In genomic region chr18:70069965-70070364, GRCh38 we compare ENCODE assay signal across 34 cellular contexts.
DNase-seq lines count a peak whose midpoint lies in the region; ATAC-seq and TF ChIP-seq lines count a peak whose summit lies in the region.
"Had no signal": no experiment of that assay in that cellular context is flagged by ENCODE, and none has a peak within 500 bp of the region (broad histone marks: within the 10 kb centered on the region; RNA-seq: fewer than 3 reads in every experiment).

No MANE protein-coding gene starts in this region.

- no peaks in the 10 kb centered on the region for H3K9me3 Mint-ChIP-seq in natural killer cell treated with Interleukin-12 subunit alpha and Interleukin-12 subunit beta and Interleukin-15 and Interleukin-18, amount 100 ng/mL, for 72 hours
- H3K9me3 Mint-ChIP-seq in stimulated activated effector memory CD8-positive, alpha-beta T cell treated with anti-CD3 and anti-CD28 coated beads, Interleukin-12 subunit alpha, Interleukin-12 subunit beta, amount 100 ng/mL, for 72 hours: no peaks in the 10 kb centered on the region
- H3K9me3 Mint-ChIP-seq: CD14-positive monocyte; CD4-positive, alpha-beta memory T cell; CD4-positive, alpha-beta T cell; CD4-positive, CD25-positive, alpha-beta regulatory T cell; CD8-positive, alpha-beta memory T cell; CD8-positive, alpha-beta T cell had no signal

- no peaks in the 10 kb centered on the region for H3K79me2 ChIP-seq in smooth muscle cell (ENCODE audit: low read depth)

- H3F3A ChIP-seq in smooth muscle cell (ENCODE audit: low read depth): no peaks in the 10 kb centered on the region

- ATAC-seq in natural killer cell treated with Interleukin-12 subunit alpha and Interleukin-12 subunit beta and Interleukin-15 and Interleukin-18, amount 100 ng/mL, for 72 hours: peak in 1 of 2 donors; percentile 59
- ATAC-seq in stimulated activated effector memory CD8-positive, alpha-beta T cell treated with anti-CD3 and anti-CD28 coated beads, Interleukin-12 subunit alpha, Interleukin-12 subunit beta, amount 100 ng/mL, for 72 hours: peak; percentile 61
- ATAC-seq in esophagus mucosa: no peak
- ATAC-seq: A549; CD8-positive, alpha-beta T cell had no signal

- no peaks in the 10 kb centered on the region for H4K20me1 ChIP-seq in smooth muscle cell (ENCODE audit: low read depth)
- H4K20me1 ChIP-seq: BLaER1; BLaER1 treated with 17β-estradiol and CSF1 and Interleukin-3, amounts not matched to agents 10 nM and 100 nM had no signal

- DNase-seq in Jurkat, Clone E6-1 (ENCODE audit: low read depth, low spot score): peak; percentile 20
- no peak for DNase-seq in natural killer cell treated with Interleukin-12 subunit alpha and Interleukin-12 subunit beta and Interleukin-15 and Interleukin-18, amount 100 ng/mL, for 72 hours (ENCODE audit: low spot score)
- DNase-seq in smooth muscle cell (lab: John Stamatoyannopoulos, UW; ENCODE audit: unreplicated experiment) (no peak), DMS53 (lab: John Stamatoyannopoulos, UW) (no peak), glomerular visceral epithelial cell (ENCODE audit: extremely low spot score) (no peak)
- DNase-seq in stimulated activated effector memory CD8-positive, alpha-beta T cell treated with anti-CD3 and anti-CD28 coated beads, Interleukin-12 subunit alpha, Interleukin-12 subunit beta, amount 100 ng/mL, for 72 hours (ENCODE audit: low spot score in 2 of 2): no peak
- no peak for DNase-seq in stimulated activated CD4-positive, alpha-beta T cell treated with anti-CD3 and anti-CD28 coated beads, Interleukin-15, amount 100 ng/mL, for 24 hours
- DNase-seq: 8988T; ACHN; AML-193; BE2C; C1 segment of cervical spinal cord; Caco-2; Calu3; CD4-positive, alpha-beta memory T cell; CD4-positive, alpha-beta T cell; CD4-positive, CD25-positive, alpha-beta regulatory T cell; CD8-positive, alpha-beta memory T cell; CD8-positive, alpha-beta T cell; COR-L47; DMS 273 treated with DMSO at 0.1 percent for 48 hours; DMS153; DMS79; DMS79 treated with DMSO at 0.1 percent for 48 hours; DND-41; EL had no signal

- peak overlapping the region; percentile 54 for H3K27ac ChIP-seq in smooth muscle cell (ENCODE audit: low read depth)
- H3K27ac ChIP-seq: 22Rv1; A549; BLaER1; BLaER1 treated with 17β-estradiol and CSF1 and Interleukin-3, amounts not matched to agents 10 nM and 100 nM; C4-2B had no signal

- no peaks in the 10 kb centered on the region for H3K36me3 ChIP-seq in smooth muscle cell (ENCODE audit: low read depth)
- H3K36me3 ChIP-seq: BE2C had no signal

- H3K4me1 ChIP-seq in smooth muscle cell (ENCODE audit: low read depth): no peaks in the 10 kb centered on the region
- H3K4me1 ChIP-seq: A549; BE2C; BLaER1; BLaER1 treated with 17β-estradiol and CSF1 and Interleukin-3, amounts not matched to agents 10 nM and 100 nM; Caco-2 had no signal

- no peaks in the 10 kb centered on the region for H3K9me3 ChIP-seq in smooth muscle cell (replicated peaks; ENCODE audit: low read depth)
- H3K9me3 ChIP-seq: A549; BE2C; BLaER1; BLaER1 treated with 17β-estradiol and CSF1 and Interleukin-3, amounts not matched to agents 10 nM and 100 nM; Caco-2 had no signal

- H3K4me3 ChIP-seq in Jurkat, Clone E6-1 (ENCODE audit: low read length): no peak overlapping the region
- no peak overlapping the region for H3K4me3 ChIP-seq in smooth muscle cell
- H3K4me3 ChIP-seq: A549; BLaER1; BLaER1 treated with 17β-estradiol and CSF1 and Interleukin-3, amounts not matched to agents 10 nM and 100 nM had no signal

- whole genome bisulfite sequencing in smooth muscle cell (ENCODE audit: low lambda C conversion rate): 46% methylated on average over 1 of the region's 1 CpG

- no peaks in the 10 kb centered on the region for H3K27me3 ChIP-seq in smooth muscle cell (ENCODE audit: low read depth)
- H3K27me3 ChIP-seq: BE2C; BLaER1; BLaER1 treated with 17β-estradiol and CSF1 and Interleukin-3, amounts not matched to agents 10 nM and 100 nM had no signal

- peak overlapping the region; percentile 55 for H3K4me2 ChIP-seq in smooth muscle cell
- H3K4me2 ChIP-seq: A549; BLaER1; BLaER1 treated with 17β-estradiol and CSF1 and Interleukin-3, amounts not matched to agents 10 nM and 100 nM had no signal

- H3K27me3 Mint-ChIP-seq in natural killer cell treated with Interleukin-12 subunit alpha and Interleukin-12 subunit beta and Interleukin-15 and Interleukin-18, amount 100 ng/mL, for 72 hours: no peaks in the 10 kb centered on the region
- H3K27me3 Mint-ChIP-seq: B cell; CD4-positive, alpha-beta memory T cell; CD4-positive, alpha-beta T cell; CD4-positive, CD25-positive, alpha-beta regulatory T cell; CD8-positive, alpha-beta memory T cell had no signal

- H2AFZ ChIP-seq in smooth muscle cell (ENCODE audit: low read depth): no peak overlapping the region

- no peak overlapping the region for H3K9ac ChIP-seq in smooth muscle cell (ENCODE audit: low read depth)
- H3K9ac ChIP-seq: BLaER1; BLaER1 treated with 17β-estradiol and CSF1 and Interleukin-3, amounts not matched to agents 10 nM and 100 nM had no signal

- peak overlapping the region; percentile 43 for H3K4me3 Mint-ChIP-seq in natural killer cell treated with Interleukin-12 subunit alpha and Interleukin-12 subunit beta and Interleukin-15 and Interleukin-18, amount 100 ng/mL, for 72 hours
- H3K4me3 Mint-ChIP-seq in stimulated activated effector memory CD8-positive, alpha-beta T cell treated with anti-CD3 and anti-CD28 coated beads, Interleukin-12 subunit alpha, Interleukin-12 subunit beta, amount 100 ng/mL, for 72 hours: no peak overlapping the region
- H3K4me3 Mint-ChIP-seq: B cell; CD14-positive monocyte; CD4-positive, alpha-beta memory T cell; CD4-positive, alpha-beta T cell; CD8-positive, alpha-beta memory T cell; CD8-positive, alpha-beta T cell had no signal

- no peak for TF ChIP-seq CTCF in smooth muscle cell (IDR thresholded peaks at IDR 0.05; ENCODE audit: borderline replicate concordance, insufficient read depth, poor library complexity, severe bottlenecking)

- H3K27ac Mint-ChIP-seq in natural killer cell treated with Interleukin-12 subunit alpha and Interleukin-12 subunit beta and Interleukin-15 and Interleukin-18, amount 100 ng/mL, for 72 hours: peak overlapping the region; percentile 4 to 36
- H3K27ac Mint-ChIP-seq in stimulated activated effector memory CD8-positive, alpha-beta T cell treated with anti-CD3 and anti-CD28 coated beads, Interleukin-12 subunit alpha, Interleukin-12 subunit beta, amount 100 ng/mL, for 72 hours: no peak overlapping the region
- H3K27ac Mint-ChIP-seq: B cell; CD14-positive monocyte; CD4-positive, alpha-beta T cell; CD4-positive, CD25-positive, alpha-beta regulatory T cell; CD8-positive, alpha-beta T cell had no signal

- H3K4me1 Mint-ChIP-seq in natural killer cell treated with Interleukin-12 subunit alpha and Interleukin-12 subunit beta and Interleukin-15 and Interleukin-18, amount 100 ng/mL, for 72 hours (ENCODE audit: low read depth in 2 of 2): peaks cover 16 to 22% of the 10 kb centered on the region in 2 donors
- peaks cover 7% of the 10 kb centered on the region for H3K4me1 Mint-ChIP-seq in stimulated activated effector memory CD8-positive, alpha-beta T cell treated with anti-CD3 and anti-CD28 coated beads, Interleukin-12 subunit alpha, Interleukin-12 subunit beta, amount 100 ng/mL, for 72 hours
- H3K4me1 Mint-ChIP-seq: B cell, CD14-positive monocyte had no signal

- H3K36me3 Mint-ChIP-seq in natural killer cell treated with Interleukin-12 subunit alpha and Interleukin-12 subunit beta and Interleukin-15 and Interleukin-18, amount 100 ng/mL, for 72 hours: no peaks in the 10 kb centered on the region
- H3K36me3 Mint-ChIP-seq in stimulated activated effector memory CD8-positive, alpha-beta T cell treated with anti-CD3 and anti-CD28 coated beads, Interleukin-12 subunit alpha, Interleukin-12 subunit beta, amount 100 ng/mL, for 72 hours: peaks cover 36% of the 10 kb centered on the region
